Comparison of ENCODE assay signal across 10 cellular contexts in the genomic region with DNA sequence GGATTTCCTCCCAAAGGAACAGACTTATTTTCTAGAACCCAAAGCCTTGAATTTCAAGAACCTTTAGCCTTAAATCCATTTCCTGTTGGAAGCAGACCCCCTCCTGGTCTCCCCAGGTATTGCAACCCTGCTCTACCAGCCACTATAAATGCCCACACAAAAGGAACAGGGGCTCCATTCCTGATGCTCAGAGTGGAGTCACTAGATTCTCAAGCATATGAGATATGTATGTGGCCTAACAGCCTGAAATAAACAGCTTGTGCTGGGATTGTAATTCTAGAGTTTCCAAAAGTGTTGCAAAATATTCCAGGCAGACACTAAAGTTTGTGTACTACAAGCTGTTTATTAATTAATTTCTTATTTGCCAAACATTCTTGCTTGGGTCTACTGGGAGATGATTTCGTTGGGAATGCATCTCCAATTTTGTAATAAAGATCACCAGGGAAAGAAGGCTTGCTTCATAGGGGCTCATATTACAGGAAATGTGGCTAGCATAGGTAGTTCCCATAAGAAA. TPM values are rescaled to one million over a fixed set of nuclear protein-coding genes. Genes with fewer than 3 reads are reported as not detected.
A peak's percentile ranks its signal among the peaks of the same experiment; 100 is the strongest.
DNase-seq lines count a peak whose midpoint lies in the region; ATAC-seq and TF ChIP-seq lines count a peak whose summit lies in the region.
"Had no signal": no experiment of that assay in that cellular context is flagged by ENCODE, and none has a peak within 500 bp of the region (broad histone marks: within the 10 kb centered on the region; RNA-seq: fewer than 3 reads in every experiment).

No MANE protein-coding gene starts in this region.

- H3K9me3 Mint-ChIP-seq in CD8-positive, alpha-beta memory T cell, result peaks cover 0 to 2% (median 0%) of the 10 kb centered on the region in 5 donors
- no peaks in the 10 kb centered on the region for H3K9me3 Mint-ChIP-seq in stimulated activated memory B cell treated with anti-CD40 and anti-IgM and Interleukin-4, amounts not matched to agents 10 μg/mL and 1 μg/mL and 100 μg/mL, for 72 hours
- H3K9me3 Mint-ChIP-seq: activated naive CD8-positive, alpha-beta T cell treated with anti-CD3 and anti-CD28 coated beads for 36 hours had no signal

- peaks cover 11 to 15% of the 10 kb centered on the region in 2 donors for H3K27me3 Mint-ChIP-seq in CD8-positive, alpha-beta memory T cell
- peaks cover 54% of the 10 kb centered on the region for H3K27me3 Mint-ChIP-seq in stimulated activated memory B cell treated with anti-CD40 and anti-IgM and Interleukin-4, amounts not matched to agents 10 μg/mL and 1 μg/mL and 100 μg/mL, for 72 hours
- H3K27me3 Mint-ChIP-seq: activated naive CD8-positive, alpha-beta T cell treated with anti-CD3 and anti-CD28 coated beads for 36 hours had no signal

- H3K27me3 ChIP-seq in RWPE2 (ENCODE audit: insufficient read depth, poor library complexity, severe bottlenecking) (no peaks in the 10 kb centered on the region), gastrocnemius medialis (no peaks in the 10 kb centered on the region)
- no peaks in the 10 kb centered on the region for H3K27me3 ChIP-seq in CD8-positive, alpha-beta memory T cell (ENCODE audit: insufficient read depth, low read length, poor library complexity, severe bottlenecking)

- no peak overlapping the region for H3K4me3 Mint-ChIP-seq in CD8-positive, alpha-beta memory T cell
- no peak overlapping the region for H3K4me3 Mint-ChIP-seq in stimulated activated memory B cell treated with anti-CD40 and anti-IgM and Interleukin-4, amounts not matched to agents 10 μg/mL and 1 μg/mL and 100 μg/mL, for 72 hours
- H3K4me3 Mint-ChIP-seq: activated naive CD8-positive, alpha-beta T cell treated with anti-CD3 and anti-CD28 coated beads for 36 hours had no signal

- H3K36me3 ChIP-seq in RWPE2 (ENCODE audit: low read depth) (no peaks in the 10 kb centered on the region), gastrocnemius medialis (no peaks in the 10 kb centered on the region)
- no peaks in the 10 kb centered on the region for H3K36me3 ChIP-seq in CD8-positive, alpha-beta memory T cell (ENCODE audit: insufficient read depth, low read length)

- CTCF ChIA-PET in CD8-positive, alpha-beta memory T cell (lab: Charles Lee), result no interaction called here

- intact Hi-C loops in gastrocnemius medialis (cut with DNase I; ENCODE audit: low total_unique reads), result no loop called here

- POLR2A ChIA-PET in CD8-positive, alpha-beta memory T cell (lab: Charles Lee), result no interaction called here

- no peak for TF ChIP-seq POLR2A in gastrocnemius medialis (IDR thresholded peaks at IDR 0.05)

- peak; percentile 54 for TF ChIP-seq CTCF in RWPE2 (IDR thresholded peaks at IDR 0.05; ENCODE audit: poor library complexity, severe bottlenecking)
- TF ChIP-seq CTCF in foreskin fibroblast (IDR thresholded peaks at IDR 0.05; ENCODE audit: low read depth, low read length), result peak; percentile 41
- peak in 1 of 5 experiments; percentile 24 for TF ChIP-seq CTCF in gastrocnemius medialis (IDR thresholded peaks at IDR 0.05 in 4 of 5, conservative IDR thresholded peaks at IDR 0.05 in 1 of 5)

- no peaks in the 10 kb centered on the region for H3K9me3 ChIP-seq in RWPE2 (ENCODE audit: severe bottlenecking)
- H3K9me3 ChIP-seq in gastrocnemius medialis, result no peaks in the 10 kb centered on the region
- H3K9me3 ChIP-seq in CD8-positive, alpha-beta memory T cell (ENCODE audit: low read length), result peaks cover 3% of the 10 kb centered on the region

- ATAC-seq in RWPE2 (ENCODE audit: low read depth) (peak; percentile 17; the same call in 2 of the 3 replicates), gastrocnemius medialis (peak; percentile 71 to 76)
- ATAC-seq in stimulated activated memory B cell treated with anti-CD40 and anti-IgM and Interleukin-4, amounts not matched to agents 10 μg/mL and 1 μg/mL and 100 μg/mL, for 72 hours, result no peak

- H3K27ac ChIP-seq in RWPE2 (ENCODE audit: poor library complexity, severe bottlenecking) (peak overlapping the region; percentile 86), gastrocnemius medialis (peak overlapping the region; percentile 61 to 66 (median 62))
- H3K27ac ChIP-seq in CD8-positive, alpha-beta memory T cell (ENCODE audit: low read depth, low read length), result no peak overlapping the region

- H3K36me3 Mint-ChIP-seq in CD8-positive, alpha-beta memory T cell, result no peaks in the 10 kb centered on the region
- no peaks in the 10 kb centered on the region for H3K36me3 Mint-ChIP-seq in stimulated activated memory B cell treated with anti-CD40 and anti-IgM and Interleukin-4, amounts not matched to agents 10 μg/mL and 1 μg/mL and 100 μg/mL, for 72 hours
- H3K36me3 Mint-ChIP-seq: activated naive CD8-positive, alpha-beta T cell treated with anti-CD3 and anti-CD28 coated beads for 36 hours had no signal

- in situ Hi-C loops in gastrocnemius medialis (cut with MboI; ENCODE audit: low sequenced_read_pairs in 4 of 4), result no loop called here

- no peak overlapping the region for H3K27ac Mint-ChIP-seq in CD8-positive, alpha-beta memory T cell
- H3K27ac Mint-ChIP-seq in stimulated activated memory B cell treated with anti-CD40 and anti-IgM and Interleukin-4, amounts not matched to agents 10 μg/mL and 1 μg/mL and 100 μg/mL, for 72 hours, result no peak overlapping the region
- H3K27ac Mint-ChIP-seq: activated naive CD8-positive, alpha-beta T cell treated with anti-CD3 and anti-CD28 coated beads for 36 hours had no signal

- H3K4me1 ChIP-seq in RWPE2 (ENCODE audit: insufficient read depth, poor library complexity, severe bottlenecking) (peaks cover 29% of the 10 kb centered on the region), gastrocnemius medialis (peaks cover 0 to 8% of the 10 kb centered on the region in 2 donors)
- H3K4me1 ChIP-seq in CD8-positive, alpha-beta memory T cell (ENCODE audit: insufficient read depth, low read length), result no peaks in the 10 kb centered on the region

- H3K4me3 ChIP-seq in RWPE2 (ENCODE audit: severe bottlenecking) (no peak overlapping the region), foreskin fibroblast (ENCODE audit: low read depth in 1 of 2, low read length in 2 of 2) (no peak overlapping the region), gastrocnemius medialis (no peak overlapping the region)
- no peak overlapping the region for H3K4me3 ChIP-seq in CD8-positive, alpha-beta memory T cell (ENCODE audit: low read length)

- DNase-seq in GM04503 (ENCODE audit: low read depth) (peak; percentile 82), RWPE2 (ENCODE audit: low spot score) (no peak), foreskin fibroblast (peak; percentile 73 to 77), gastrocnemius medialis (no peak), iPS-NIHi11 (ENCODE audit: low spot score) (no peak)
- DNase-seq in CD8-positive, alpha-beta memory T cell, result no peak
- no peak for DNase-seq in activated naive CD4-positive, alpha-beta T cell treated with anti-CD3 and anti-CD28 coated beads, Interleukin-2, amount 50 U/mL, for 16 hours
- DNase-seq: activated naive CD8-positive, alpha-beta T cell treated with anti-CD3 and anti-CD28 coated beads for 36 hours; NCI-H69 had no signal

- H3K4me1 Mint-ChIP-seq in CD8-positive, alpha-beta memory T cell, result no peaks in the 10 kb centered on the region
- H3K4me1 Mint-ChIP-seq in stimulated activated memory B cell treated with anti-CD40 and anti-IgM and Interleukin-4, amounts not matched to agents 10 μg/mL and 1 μg/mL and 100 μg/mL, for 72 hours, result no peaks in the 10 kb centered on the region
- H3K4me1 Mint-ChIP-seq: activated naive CD8-positive, alpha-beta T cell treated with anti-CD3 and anti-CD28 coated beads for 36 hours had no signal

RNA-seq across cellular contexts. Expression of gene RIPOR3, which starts 44.8 kb away (rescaled TPM):
- total RNA-seq in gastrocnemius medialis, result 10 to 100 TPM in 1 of 4 donors, 1 to 10 TPM in 3; 5.3 to 12.5 (median 8.2) TPM
- not detected for total RNA-seq in CD8-positive, alpha-beta memory T cell
- 1.8 TPM for polyA plus RNA-seq in CD8-positive, alpha-beta memory T cell
- total RNA-seq: activated naive CD8-positive, alpha-beta T cell treated with anti-CD3 and anti-CD28 coated beads for 36 hours had no signal

Comparison
In these comparisons a context has a peak if more than half of its experiments do, and no peak if none do; other contexts are left out.
1. DNase-seq: peak in GM04503 (single experiment) and foreskin fibroblast (2 of 2); none in RWPE2 (single experiment), gastrocnemius medialis (0 of 2), CD8-positive, alpha-beta memory T cell (0 of 5), iPS-NIHi11 (single experiment) and activated naive CD4-positive, alpha-beta T cell treated with anti-CD3 and anti-CD28 coated beads, Interleukin-2, amount 50 U/mL, for 16 hours (single experiment).
2. RNA of gene RIPOR3, which starts 44.8 kb away (total RNA-seq): 5.3 to 12.5 TPM in gastrocnemius medialis; not detected in CD8-positive, alpha-beta memory T cell; every median in the first group is over 4 times any median in the second.